Comparison of ENCODE assay signal across 3 cellular contexts in the genomic region with DNA sequence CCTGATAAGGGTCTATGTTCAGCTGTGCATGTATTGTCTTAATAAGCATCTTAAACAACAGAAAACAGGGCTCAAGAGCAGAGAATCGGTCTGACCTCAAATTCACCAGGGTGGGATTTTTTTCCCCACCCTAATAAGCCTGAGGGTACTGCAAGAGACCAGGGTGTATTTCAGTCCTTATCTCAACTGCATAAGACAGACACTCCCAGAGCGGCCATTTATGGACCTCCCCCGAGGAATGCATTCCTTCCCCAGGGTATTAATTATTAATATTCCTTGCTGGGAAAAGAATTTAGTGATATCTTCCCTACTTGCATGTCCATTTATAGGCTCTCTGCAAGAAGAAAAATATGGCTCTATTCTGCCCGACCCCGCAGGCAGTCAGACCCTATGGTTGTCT. TPM values are rescaled to one million over a fixed set of nuclear protein-coding genes. Genes with fewer than 3 reads are reported as not detected.
"Had no signal": no experiment of that assay in that cellular context is flagged by ENCODE, and none has a peak within 500 bp of the region (broad histone marks: within the 10 kb centered on the region; RNA-seq: fewer than 3 reads in every experiment).

No MANE protein-coding gene starts in this region.

RNA-seq across cellular contexts. Expression of gene CCDC170, which starts 25.2 kb away (rescaled TPM):
- total RNA-seq: naive thymus-derived CD8-positive, alpha-beta T cell; natural killer cell treated with Interleukin-12 subunit alpha and Interleukin-12 subunit beta and Interleukin-15 and Interleukin-18, amount 100 ng/mL, for 72 hours; progenitor cell of endocrine pancreas had no signal
